25 cellular contexts compared by ENCODE assay signal in the genomic region with DNA sequence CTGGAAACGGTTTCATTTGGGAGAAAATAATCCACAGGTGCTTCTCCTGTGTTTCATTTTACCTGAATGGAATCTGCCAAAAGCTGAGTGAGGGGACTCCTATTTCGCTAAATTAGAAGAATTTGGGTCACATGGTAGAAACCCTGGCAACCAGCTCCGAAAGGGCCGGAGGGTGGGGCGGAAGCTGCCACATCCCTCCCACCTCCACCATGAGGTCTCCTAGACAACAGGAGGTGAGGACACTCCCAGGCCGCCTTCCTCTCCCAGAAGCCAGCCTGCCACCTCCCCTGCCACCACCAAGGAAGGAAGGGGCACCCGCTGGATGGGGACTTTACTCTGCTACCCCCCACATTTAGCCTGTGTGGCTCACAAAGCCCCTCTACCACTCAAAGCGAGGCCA.
"Had no signal": no experiment of that assay in that cellular context is flagged by ENCODE, and none has a peak within 500 bp of the region (broad histone marks: within the 10 kb centered on the region; RNA-seq: fewer than 3 reads in every experiment).

No MANE protein-coding gene starts in this region.

- H3K27ac ChIP-seq: brain microvascular endothelial cell, cardiac muscle cell, SK-N-MC had no signal

- H3K9me3 ChIP-seq: MG63 had no signal

- H3K4me3 ChIP-seq: cardiac muscle cell, MG63, SK-N-MC had no signal

- DNase-seq: activated CD4-positive, alpha-beta memory T cell treated with anti-CD3 and anti-CD28 coated beads for 36 hours; activated CD4-positive, alpha-beta T cell treated with anti-CD3 and anti-CD28 coated beads, Interleukin-2, amount 10 ng/mL, durations not matched to agents 7 days and 5 days; activated CD4-positive, CD25-positive, alpha-beta regulatory T cell; activated CD8-positive, alpha-beta memory T cell treated with anti-CD3 and anti-CD28 coated beads for 24 hours; activated gamma-delta T cell treated with Interleukin-2 at 50 U/mL for 16 hours; activated naive CD4-positive, alpha-beta T cell treated with anti-CD3 and anti-CD28 coated beads, Interleukin-2, amount 10 ng/mL, durations not matched to agents 7 days and 5 days; activated naive CD8-positive, alpha-beta T cell treated with anti-CD3 and anti-CD28 coated beads for 36 hours; activated T-cell treated with anti-CD3 and anti-CD28 coated beads, Interleukin-2, amount 50 U/mL, for 4 hours; brain microvascular endothelial cell; cerebellar nuclear complex; MG63; MV-4-11; NCI-H1105; NCI-H187 treated with DMSO at 0.1 percent for 48 hours; NCI-H2081 treated with DMSO at 0.1 percent for 48 hours; NCI-H2171 treated with DMSO at 0.1 percent for 48 hours; NCI-H774; NK-92 treated with Interleukin-12 subunit alpha and Interleukin-12 subunit beta, amount 100 ng/mL, for 24 hours; OCI-M1; RPMI8226; T-cell; T-helper 2 cell; T1000 had no signal

- H3K36me3 ChIP-seq: brain microvascular endothelial cell, cardiac muscle cell, MG63 had no signal

- H3K27me3 ChIP-seq: brain microvascular endothelial cell, MG63 had no signal
